2 cellular contexts compared by ENCODE assay signal in genomic region chr4:168212656-168213055, GRCh38.
TF ChIP-seq lines count a peak whose summit lies in the region.

No MANE protein-coding gene starts in this region.

TF ChIP-seq in GM12878, 131 proteins besides CTCF, POLR2A, EP300 and RAD21 (continued from another document):
- TF ChIP-seq, protein P1, sequence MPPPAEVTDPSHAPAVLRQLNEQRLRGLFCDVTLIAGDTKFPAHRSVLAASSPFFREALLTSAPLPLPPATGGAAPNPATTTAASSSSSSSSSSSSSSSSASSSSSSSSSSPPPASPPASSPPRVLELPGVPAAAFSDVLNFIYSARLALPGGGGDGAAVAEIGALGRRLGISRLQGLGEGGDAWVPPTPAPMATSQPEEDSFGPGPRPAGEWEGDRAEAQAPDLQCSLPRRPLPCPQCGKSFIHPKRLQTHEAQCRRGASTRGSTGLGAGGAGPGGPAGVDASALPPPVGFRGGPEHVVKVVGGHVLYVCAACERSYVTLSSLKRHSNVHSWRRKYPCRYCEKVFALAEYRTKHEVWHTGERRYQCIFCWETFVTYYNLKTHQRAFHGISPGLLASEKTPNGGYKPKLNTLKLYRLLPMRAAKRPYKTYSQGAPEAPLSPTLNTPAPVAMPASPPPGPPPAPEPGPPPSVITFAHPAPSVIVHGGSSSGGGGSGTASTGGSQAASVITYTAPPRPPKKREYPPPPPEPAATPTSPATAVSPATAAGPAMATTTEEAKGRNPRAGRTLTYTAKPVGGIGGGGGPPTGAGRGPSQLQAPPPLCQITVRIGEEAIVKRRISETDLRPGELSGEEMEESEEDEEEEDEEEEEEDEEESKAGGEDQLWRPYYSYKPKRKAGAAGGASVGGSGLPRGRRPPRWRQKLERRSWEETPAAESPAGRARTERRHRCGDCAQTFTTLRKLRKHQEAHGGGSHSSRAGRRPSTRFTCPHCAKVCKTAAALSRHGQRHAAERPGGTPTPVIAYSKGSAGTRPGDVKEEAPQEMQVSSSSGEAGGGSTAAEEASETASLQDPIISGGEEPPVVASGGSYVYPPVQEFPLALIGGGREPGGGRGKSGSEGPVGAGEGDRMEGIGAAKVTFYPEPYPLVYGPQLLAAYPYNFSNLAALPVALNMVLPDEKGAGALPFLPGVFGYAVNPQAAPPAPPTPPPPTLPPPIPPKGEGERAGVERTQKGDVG (CRISPR knock-in tag; IDR thresholded peaks at IDR 0.05), result no peak
- TF ChIP-seq FOS (IDR thresholded peaks at IDR 0.05; ENCODE audit: borderline replicate concordance, extremely low read depth, insufficient read length), result no peak
- TF ChIP-seq TCF3 (IDR thresholded peaks at IDR 0.05; ENCODE audit: borderline replicate concordance, insufficient read depth, low read depth, low read length), result no peak

TF ChIP-seq in SK-N-SH, 30 proteins besides CTCF, POLR2A, EP300 and RAD21:
- TF ChIP-seq, protein P2, sequence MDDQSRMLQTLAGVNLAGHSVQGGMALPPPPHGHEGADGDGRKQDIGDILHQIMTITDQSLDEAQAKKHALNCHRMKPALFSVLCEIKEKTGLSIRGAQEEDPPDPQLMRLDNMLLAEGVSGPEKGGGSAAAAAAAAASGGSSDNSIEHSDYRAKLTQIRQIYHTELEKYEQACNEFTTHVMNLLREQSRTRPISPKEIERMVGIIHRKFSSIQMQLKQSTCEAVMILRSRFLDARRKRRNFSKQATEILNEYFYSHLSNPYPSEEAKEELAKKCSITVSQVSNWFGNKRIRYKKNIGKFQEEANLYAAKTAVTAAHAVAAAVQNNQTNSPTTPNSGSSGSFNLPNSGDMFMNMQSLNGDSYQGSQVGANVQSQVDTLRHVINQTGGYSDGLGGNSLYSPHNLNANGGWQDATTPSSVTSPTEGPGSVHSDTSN (IDR thresholded peaks at IDR 0.05), result no peak
- no peak for TF ChIP-seq TEAD4 (IDR thresholded peaks at IDR 0.05; ENCODE audit: borderline replicate concordance, insufficient read depth)
- no peak for TF ChIP-seq GATA2 (CRISPR knock-in tag; IDR thresholded peaks at IDR 0.05)
- TF ChIP-seq SIN3A (IDR thresholded peaks at IDR 0.05; ENCODE audit: borderline replicate concordance, low read depth, low read length), result no peak
- TF ChIP-seq RFX5 (IDR thresholded peaks at IDR 0.05; ENCODE audit: low read length), result no peak
- TF ChIP-seq USF1 (IDR thresholded peaks at IDR 0.05; ENCODE audit: borderline replicate concordance, low read depth), result no peak
- TF ChIP-seq, protein P3, sequence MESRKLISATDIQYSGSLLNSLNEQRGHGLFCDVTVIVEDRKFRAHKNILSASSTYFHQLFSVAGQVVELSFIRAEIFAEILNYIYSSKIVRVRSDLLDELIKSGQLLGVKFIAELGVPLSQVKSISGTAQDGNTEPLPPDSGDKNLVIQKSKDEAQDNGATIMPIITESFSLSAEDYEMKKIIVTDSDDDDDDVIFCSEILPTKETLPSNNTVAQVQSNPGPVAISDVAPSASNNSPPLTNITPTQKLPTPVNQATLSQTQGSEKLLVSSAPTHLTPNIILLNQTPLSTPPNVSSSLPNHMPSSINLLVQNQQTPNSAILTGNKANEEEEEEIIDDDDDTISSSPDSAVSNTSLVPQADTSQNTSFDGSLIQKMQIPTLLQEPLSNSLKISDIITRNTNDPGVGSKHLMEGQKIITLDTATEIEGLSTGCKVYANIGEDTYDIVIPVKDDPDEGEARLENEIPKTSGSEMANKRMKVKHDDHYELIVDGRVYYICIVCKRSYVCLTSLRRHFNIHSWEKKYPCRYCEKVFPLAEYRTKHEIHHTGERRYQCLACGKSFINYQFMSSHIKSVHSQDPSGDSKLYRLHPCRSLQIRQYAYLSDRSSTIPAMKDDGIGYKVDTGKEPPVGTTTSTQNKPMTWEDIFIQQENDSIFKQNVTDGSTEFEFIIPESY (IDR thresholded peaks at IDR 0.05; ENCODE audit: borderline replicate concordance, low read depth), result no peak
- no peak for TF ChIP-seq JUND (IDR thresholded peaks at IDR 0.05)
- no peak for TF ChIP-seq FOXJ3 (CRISPR knock-in tag; IDR thresholded peaks at IDR 0.05)
- TF ChIP-seq YY1 (IDR thresholded peaks at IDR 0.05; ENCODE audit: low read depth), result no peak
- TF ChIP-seq FOXM1 (IDR thresholded peaks at IDR 0.05; ENCODE audit: low read depth), result no peak
- TF ChIP-seq RXRA (IDR thresholded peaks at IDR 0.05; ENCODE audit: borderline replicate concordance, low read depth), result no peak
- no peak for TF ChIP-seq NFIC (IDR thresholded peaks at IDR 0.05; ENCODE audit: borderline replicate concordance)
